8 cellular contexts compared by ENCODE assay signal in the genomic region with DNA sequence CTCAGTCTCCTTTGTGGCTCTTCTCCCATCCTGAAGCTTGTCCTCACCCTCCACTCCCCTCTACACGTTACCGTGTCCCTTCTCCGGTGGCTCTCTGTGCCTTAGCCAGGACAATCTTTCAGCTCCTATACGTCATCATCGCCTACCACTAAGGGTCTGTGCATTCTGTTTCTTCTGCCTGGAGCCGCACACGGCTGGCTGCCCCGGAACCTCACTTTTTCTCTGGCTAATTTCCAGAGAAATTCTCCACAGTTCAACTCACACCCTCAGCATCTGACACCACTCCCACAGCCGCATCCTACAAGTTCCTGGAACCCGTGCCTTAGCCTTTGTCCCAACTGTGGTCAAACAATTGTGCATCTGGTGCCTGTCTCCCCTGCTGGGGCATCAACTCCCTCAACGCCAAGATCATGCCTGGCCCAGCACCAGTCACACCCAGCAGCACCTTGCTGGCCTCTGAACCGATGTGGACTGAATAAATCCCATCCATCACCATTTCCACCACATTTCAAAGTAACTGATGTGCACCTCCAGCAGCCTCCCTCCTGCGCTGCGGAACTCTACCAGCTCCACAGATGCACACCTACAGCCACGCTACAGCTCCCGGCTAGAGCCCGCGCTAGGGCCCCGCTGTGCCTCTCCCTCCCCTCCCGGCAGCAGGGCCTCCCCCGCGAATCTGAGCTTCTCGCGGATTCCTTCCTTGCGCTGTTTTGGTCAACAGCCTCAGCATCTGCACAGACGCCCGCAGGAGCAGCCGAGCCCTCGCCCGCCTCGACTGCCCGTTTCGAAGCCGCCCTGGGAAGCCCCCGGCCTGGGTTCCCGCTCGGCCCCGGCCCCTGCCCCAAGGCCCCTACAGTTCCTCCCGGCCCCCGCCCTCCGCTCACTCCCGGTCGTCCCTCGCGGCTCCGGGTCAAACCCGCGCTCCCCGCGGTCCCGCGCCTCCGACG. TPM values are rescaled to one million over a fixed set of nuclear protein-coding genes. Genes with fewer than 3 reads are reported as not detected.
DNase-seq lines count a peak whose midpoint lies in the region; ATAC-seq, FAIRE-seq and TF ChIP-seq lines count a peak whose summit lies in the region.

No MANE protein-coding gene starts in this region.

- H3K27me3 Mint-ChIP-seq in T-helper 17 cell, result no peaks in the 10 kb centered on the region

- peak overlapping the region; percentile 76 to 80; a peak in 3 of 4 replicates for H3K4me3 ChIP-seq in DND-41 (ENCODE audit: low read depth in 1 of 2, low read length in 2 of 2)
- H3K4me3 ChIP-seq in bronchial epithelial cell (ENCODE audit: low read depth, low read length), result peak overlapping the region; percentile 82

- TF ChIP-seq CTCF in DND-41 (IDR thresholded peaks at IDR 0.05; ENCODE audit: borderline replicate concordance, extremely low read depth, low read length, poor library complexity, severe bottlenecking) (no peak), bronchial epithelial cell (IDR thresholded peaks at IDR 0.05; ENCODE audit: insufficient read depth, low read length, severe bottlenecking) (no peak)

- peak; percentile 56 for DNase-seq in DND-41
- DNase-seq in HuH-7.5 (ENCODE audit: low spot score), result peak; percentile 36
- peak in 1 of 3 donors; percentile 14 for DNase-seq in T-helper 17 cell
- peak; percentile 26 for DNase-seq in bronchial epithelial cell (ENCODE audit: low read depth)
- no peak for DNase-seq in left colon
- peak; percentile 48 to 49 for DNase-seq in stimulated activated CD4-positive, alpha-beta T cell treated with anti-CD3 and anti-CD28 coated beads, Interleukin-2, amount 100 ng/mL, for 24 hours
- no peak for DNase-seq in HTR-8/SVneo (ENCODE audit: insufficient read length, low spot score)

- ATAC-seq in DND-41 (ENCODE audit: insufficient read depth, low read depth) (peak; percentile 67), GM21529 (IDR thresholded peaks at IDR 0.05; ENCODE audit: unreplicated experiment) (peak; percentile 21), T-helper 17 cell (peak; percentile 50), left colon (peak; percentile 10)

- H3K4me2 ChIP-seq in DND-41 (ENCODE audit: insufficient read depth, low read length), result peak overlapping the region; percentile 96

- peak overlapping the region; percentile 82 for H3K9ac ChIP-seq in DND-41 (ENCODE audit: low read depth, low read length)

- no peaks in the 10 kb centered on the region for H3K27me3 ChIP-seq in DND-41 (ENCODE audit: insufficient read depth, low read length, poor library complexity)
- H3K27me3 ChIP-seq in bronchial epithelial cell (ENCODE audit: control insufficient read depth, insufficient read depth, low read length), result no peaks in the 10 kb centered on the region

- peaks cover 48% of the 10 kb centered on the region for H3K4me1 ChIP-seq in DND-41 (ENCODE audit: insufficient read depth, low read length)

- H3K27ac Mint-ChIP-seq in T-helper 17 cell, result peak overlapping the region; percentile 94

- peak overlapping the region; percentile 61 for H2AFZ ChIP-seq in DND-41 (ENCODE audit: low read depth, low read length)

- H3K4me3 Mint-ChIP-seq in T-helper 17 cell, result peak overlapping the region; percentile 92

- intact Hi-C loops in left colon (cut with DNase I, micrococcal nuclease), result no loop called here

- FAIRE-seq in bronchial epithelial cell (lab: Jason Lieb, UNC), result no peak
- FAIRE-seq in HTR-8/SVneo (lab: Jason Lieb, UNC), result no peak

- peaks cover 76% of the 10 kb centered on the region for H3K79me2 ChIP-seq in DND-41 (ENCODE audit: insufficient read depth, low read length)

- H3K36me3 ChIP-seq in DND-41 (ENCODE audit: insufficient read depth, low read length) (peaks cover 2% of the 10 kb centered on the region), bronchial epithelial cell (ENCODE audit: control insufficient read depth, insufficient read depth, low read length) (peaks cover 1% of the 10 kb centered on the region)

- peak overlapping the region; percentile 70 for H3K27ac ChIP-seq in DND-41 (ENCODE audit: low read length)

- peaks cover 37% of the 10 kb centered on the region for H4K20me1 ChIP-seq in DND-41 (ENCODE audit: insufficient read depth, low read length)

- H3K9me3 ChIP-seq in DND-41 (ENCODE audit: insufficient read depth, low read length, severe bottlenecking), result no peaks in the 10 kb centered on the region
- no peaks in the 10 kb centered on the region for H3K9me3 ChIP-seq in T-helper 17 cell (ENCODE audit: control insufficient read depth, low read length, poor library complexity, severe bottlenecking)

- H3K36me3 Mint-ChIP-seq in T-helper 17 cell (ENCODE audit: low read depth), result no peaks in the 10 kb centered on the region

- peaks cover 22% of the 10 kb centered on the region for H3K4me1 Mint-ChIP-seq in T-helper 17 cell

RNA-seq across cellular contexts. Expression of a gene that starts 0.7 kb away (rescaled TPM):
- total RNA-seq in T-helper 17 cell, result 10 to 100 TPM; 12.8 to 15.2 TPM
- 14.2 and 16.3 TPM in 2 replicates for total RNA-seq in bronchial epithelial cell
- 10 to 100 TPM; 18.2 to 22.7 TPM for total RNA-seq in left colon

RNA-seq across cellular contexts. Expression of a gene that starts 36.5 kb away (rescaled TPM):
- total RNA-seq in T-helper 17 cell (under 1 TPM; 0.21 to 0.94 TPM), bronchial epithelial cell (0.26 and 1.0 TPM in 2 replicates), left colon (1 to 10 TPM; 4.0 to 7.8 TPM)

Comparison
In these comparisons a context has a peak if more than half of its experiments do, and no peak if none do; other contexts are left out.
1. ATAC-seq: peak in every context shown above with its lines; median percentile 67 in DND-41; 50 in T-helper 17 cell; 21 in GM21529; 10 in left colon.
2. DNase-seq: peak in DND-41 (single experiment), HuH-7.5 (single experiment), bronchial epithelial cell (single experiment) and stimulated activated CD4-positive, alpha-beta T cell treated with anti-CD3 and anti-CD28 coated beads, Interleukin-2, amount 100 ng/mL, for 24 hours (2 of 2); none in left colon (0 of 2) and HTR-8/SVneo (single experiment).